Comparison of ENCODE assay signal across 23 cellular contexts in the genomic region with DNA sequence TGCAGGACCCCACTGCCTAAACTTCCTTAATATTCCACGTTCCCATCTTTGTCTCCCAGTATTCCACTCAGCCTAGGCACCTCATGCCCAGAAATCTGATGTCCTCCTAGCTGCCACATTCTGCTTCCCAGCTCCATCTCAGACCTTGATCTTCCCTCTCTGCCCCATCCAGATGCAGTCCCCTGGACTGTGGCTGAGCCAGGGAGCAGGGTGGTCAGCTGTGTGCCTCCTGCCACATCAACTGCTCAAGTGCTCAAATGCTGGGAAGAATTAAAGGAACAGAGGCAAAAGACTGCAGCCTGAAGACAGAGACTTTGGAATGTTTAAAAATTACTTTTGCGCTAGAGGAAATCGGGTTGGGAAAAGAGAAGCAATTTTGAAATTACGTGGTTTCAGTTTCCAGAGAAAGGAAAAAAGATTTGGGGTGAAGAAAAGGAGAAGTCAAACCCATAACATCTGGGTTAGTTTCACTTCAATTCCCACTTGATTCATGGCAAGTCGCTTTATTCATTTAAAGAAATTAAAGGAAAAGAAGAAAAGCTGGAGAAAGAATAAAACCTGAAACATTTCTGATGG.
DNase-seq lines count a peak whose midpoint lies in the region; ATAC-seq and TF ChIP-seq lines count a peak whose summit lies in the region.
"Had no signal": no experiment of that assay in that cellular context is flagged by ENCODE, and none has a peak within 500 bp of the region (broad histone marks: within the 10 kb centered on the region; RNA-seq: fewer than 3 reads in every experiment).

No MANE protein-coding gene starts in this region.

- ATAC-seq in heart right ventricle = peak in 7 of 8 donors; percentile 17 to 53 (median 45)
- ATAC-seq: activated CD4-positive, alpha-beta T cell treated with anti-CD3 and anti-CD28 coated beads for 36 hours; activated T-helper 17 cell treated with anti-CD3 and anti-CD28 coated beads, Interleukin-2, amount 50 U/mL, for 72 hours; T-cell had no signal

- H4K91ac ChIP-seq in trophoblast cell (ENCODE audit: low read depth, low read length) = no peak overlapping the region

- H3K4me2 ChIP-seq in trophoblast cell (ENCODE audit: low read length) = no peak overlapping the region
- H3K4me2 ChIP-seq: smooth muscle cell had no signal

- H2AK5ac ChIP-seq in trophoblast cell (ENCODE audit: low read length) = no peak overlapping the region

- no peak overlapping the region for H3K18ac ChIP-seq in trophoblast cell (ENCODE audit: low read length)

- peaks cover 0 to 22% (median 4%) of the 10 kb centered on the region in 9 donors for H3K4me1 ChIP-seq in heart right ventricle
- no peaks in the 10 kb centered on the region for H3K4me1 ChIP-seq in trophoblast cell (ENCODE audit: control insufficient read depth in 1 of 2, insufficient read depth in 2 of 2, low read length in 2 of 2)
- H3K4me1 ChIP-seq: Caco-2 had no signal

- H3K27ac Mint-ChIP-seq in type B pancreatic cell = no peak overlapping the region
- H3K27ac Mint-ChIP-seq: activated CD4-positive, alpha-beta T cell treated with anti-CD3 and anti-CD28 coated beads for 36 hours; activated naive CD8-positive, alpha-beta T cell; activated T-helper 17 cell treated with anti-CD3 and anti-CD28 coated beads, Interleukin-2, amount 50 U/mL, for 72 hours; naive B cell; T-cell had no signal

- no peak overlapping the region for H2BK5ac ChIP-seq in trophoblast cell (ENCODE audit: low read depth, low read length, poor library complexity)

- H3K27me3 ChIP-seq in heart right ventricle (no peaks in the 10 kb centered on the region), trophoblast cell (ENCODE audit: insufficient read depth, low read length) (no peaks in the 10 kb centered on the region), dorsolateral prefrontal cortex (no peaks in the 10 kb centered on the region), MG63 (no peaks in the 10 kb centered on the region)

- H3K9me3 Mint-ChIP-seq in type B pancreatic cell = peaks cover 5% of the 10 kb centered on the region

- H4K8ac ChIP-seq in trophoblast cell (ENCODE audit: low read depth, low read length) = no peak overlapping the region

- H3K4ac ChIP-seq in trophoblast cell (ENCODE audit: low read depth, low read length) = no peak overlapping the region

- H3K79me2 ChIP-seq in trophoblast cell (ENCODE audit: control insufficient read depth, insufficient read depth, low read length, poor library complexity) = no peaks in the 10 kb centered on the region

- H3K4me1 Mint-ChIP-seq in type B pancreatic cell (ENCODE audit: unreplicated experiment) = peaks cover 18% of the 10 kb centered on the region
- H3K4me1 Mint-ChIP-seq: activated CD4-positive, alpha-beta T cell treated with anti-CD3 and anti-CD28 coated beads for 36 hours; activated T-helper 17 cell treated with anti-CD3 and anti-CD28 coated beads, Interleukin-2, amount 50 U/mL, for 72 hours; naive B cell; T-cell had no signal

- H3K27ac ChIP-seq in heart right ventricle (peak overlapping the region; percentile 1 to 85 (median 64)), trophoblast cell (ENCODE audit: low read depth, low read length) (no peak overlapping the region), dorsolateral prefrontal cortex (peak overlapping the region in 7 of 59 donors; percentile 26 to 76 (median 39))
- H3K27ac ChIP-seq: 22Rv1 had no signal

- no peak overlapping the region for H2AFZ ChIP-seq in trophoblast cell (ENCODE audit: insufficient read depth, low read length, poor library complexity)

- peak overlapping the region; percentile 35 for H3K4me3 Mint-ChIP-seq in type B pancreatic cell
- H3K4me3 Mint-ChIP-seq: activated CD4-positive, alpha-beta T cell treated with anti-CD3 and anti-CD28 coated beads for 36 hours; activated naive CD8-positive, alpha-beta T cell; activated T-helper 17 cell treated with anti-CD3 and anti-CD28 coated beads, Interleukin-2, amount 50 U/mL, for 72 hours; naive B cell; T-cell had no signal

- H3K36me3 Mint-ChIP-seq in type B pancreatic cell = no peaks in the 10 kb centered on the region
- H3K36me3 Mint-ChIP-seq: activated naive CD8-positive, alpha-beta T cell; naive B cell; T-cell had no signal

- no peak overlapping the region for H3K23ac ChIP-seq in trophoblast cell (ENCODE audit: low read length)

- H4K12ac ChIP-seq in trophoblast cell (ENCODE audit: low read depth, low read length) = no peak overlapping the region

- peaks cover 7% of the 10 kb centered on the region for H3K27me3 Mint-ChIP-seq in type B pancreatic cell
- H3K27me3 Mint-ChIP-seq: activated CD4-positive, alpha-beta T cell treated with anti-CD3 and anti-CD28 coated beads for 36 hours; activated T-helper 17 cell treated with anti-CD3 and anti-CD28 coated beads, Interleukin-2, amount 50 U/mL, for 72 hours; naive B cell; T-cell had no signal

- H3K36me3 ChIP-seq in heart right ventricle (no peaks in the 10 kb centered on the region), trophoblast cell (ENCODE audit: control insufficient read depth in 1 of 2, insufficient read depth in 2 of 2, low read length in 2 of 2) (no peaks in the 10 kb centered on the region), MG63 (no peaks in the 10 kb centered on the region)

- TF ChIP-seq CTCF in heart right ventricle (IDR thresholded peaks at IDR 0.05) = no peak
- TF ChIP-seq CTCF in type B pancreatic cell (conservative IDR thresholded peaks at IDR 0.05) = no peak
- no peak for TF ChIP-seq CTCF in dorsolateral prefrontal cortex (IDR thresholded peaks at IDR 0.05 in 54 of 56, conservative IDR thresholded peaks at IDR 0.05 in 2 of 56; ENCODE audit: low read depth in 1 of 56, partially characterized antibody in 56 of 56)

- H2BK12ac ChIP-seq in trophoblast cell (ENCODE audit: low read length) = no peak overlapping the region

- H3K4me3 ChIP-seq in heart right ventricle (peak overlapping the region in 1 of 10 donors; percentile 10), trophoblast cell (ENCODE audit: low read depth, low read length) (no peak overlapping the region), dorsolateral prefrontal cortex (no peak overlapping the region), MG63 (no peak overlapping the region)
- H3K4me3 ChIP-seq: smooth muscle cell had no signal

- peak overlapping the region; percentile 64 for H3K9ac ChIP-seq in trophoblast cell (ENCODE audit: low read length)

- H3K9me3 ChIP-seq in heart right ventricle (no peaks in the 10 kb centered on the region), trophoblast cell (ENCODE audit: insufficient read depth, low read depth, low read length) (no peaks in the 10 kb centered on the region), MG63 (no peaks in the 10 kb centered on the region)
- H3K9me3 ChIP-seq: Caco-2 had no signal

- peak; percentile 28 to 52 for DNase-seq in NOMO-1 (lab: John Stamatoyannopoulos, UW; ENCODE audit: unreplicated experiment in 2 of 2)
- DNase-seq in NOMO-1 treated with dmso at 0.1 percent for 144 hours (lab: John Stamatoyannopoulos, UW; ENCODE audit: unreplicated experiment) = no peak
- no peak for DNase-seq in heart right ventricle
- no peak for DNase-seq in trophoblast cell
- DNase-seq in type B pancreatic cell (ENCODE audit: extremely low spot score, unreplicated experiment) = no peak
- DNase-seq in dorsolateral prefrontal cortex = no peak
- no peak for DNase-seq in NK-92 treated with Interleukin-12 subunit alpha and Interleukin-12 subunit beta, amount 100 ng/mL, for 24 hours (lab: John Stamatoyannopoulos, UW)
- no peak for DNase-seq in MG63
- DNase-seq: activated CD4-positive, alpha-beta T cell treated with anti-CD3 and anti-CD28 coated beads for 36 hours; Caco-2; naive B cell; NCI-H1436; NCI-H2171 treated with DMSO at 0.1 percent for 48 hours; NCI-H526; OCI-M1; SIG-M5; stimulated activated CD4-positive, alpha-beta T cell treated with anti-CD3 and anti-CD28 coated beads, Interleukin-2, amount 100 ng/mL, for 48 hours; stimulated activated naive CD4-positive, alpha-beta T cell treated with Interleukin-2 at 50 U/mL for 16 hours; T-cell had no signal

- 62 to 65% methylated on average over 5 of the region's 5 CpGs for WGBS in heart right ventricle, 2 donors
- WGBS in trophoblast cell (ENCODE audit: extremely low coverage, insufficient coverage, insufficient read length) = no CpG with 5 or more reads among the region's 5 CpGs

- intact Hi-C loops in heart right ventricle (cut with DNase I) = no loop called here
- intact Hi-C loops in dorsolateral prefrontal cortex (cut with DNase I) = no loop called here

- H3K14ac ChIP-seq in trophoblast cell (ENCODE audit: low read length) = no peak overlapping the region

- no peaks in the 10 kb centered on the region for H3K79me1 ChIP-seq in trophoblast cell (ENCODE audit: low read length)

- no peak overlapping the region for H2BK120ac ChIP-seq in trophoblast cell (ENCODE audit: insufficient read depth, low read length, poor library complexity)

Comparison
In these comparisons a context has a peak if more than half of its experiments do, and no peak if none do; other contexts are left out.
1. DNase-seq: peak in NOMO-1 (2 of 2); none in NOMO-1 treated with dmso at 0.1 percent for 144 hours (single experiment), heart right ventricle (0 of 2), trophoblast cell (0 of 2), type B pancreatic cell (single experiment), dorsolateral prefrontal cortex (0 of 10), NK-92 treated with Interleukin-12 subunit alpha and Interleukin-12 subunit beta, amount 100 ng/mL, for 24 hours (single experiment) and MG63 (single experiment).